8 cellular contexts compared by ENCODE assay signal in the genomic region with DNA sequence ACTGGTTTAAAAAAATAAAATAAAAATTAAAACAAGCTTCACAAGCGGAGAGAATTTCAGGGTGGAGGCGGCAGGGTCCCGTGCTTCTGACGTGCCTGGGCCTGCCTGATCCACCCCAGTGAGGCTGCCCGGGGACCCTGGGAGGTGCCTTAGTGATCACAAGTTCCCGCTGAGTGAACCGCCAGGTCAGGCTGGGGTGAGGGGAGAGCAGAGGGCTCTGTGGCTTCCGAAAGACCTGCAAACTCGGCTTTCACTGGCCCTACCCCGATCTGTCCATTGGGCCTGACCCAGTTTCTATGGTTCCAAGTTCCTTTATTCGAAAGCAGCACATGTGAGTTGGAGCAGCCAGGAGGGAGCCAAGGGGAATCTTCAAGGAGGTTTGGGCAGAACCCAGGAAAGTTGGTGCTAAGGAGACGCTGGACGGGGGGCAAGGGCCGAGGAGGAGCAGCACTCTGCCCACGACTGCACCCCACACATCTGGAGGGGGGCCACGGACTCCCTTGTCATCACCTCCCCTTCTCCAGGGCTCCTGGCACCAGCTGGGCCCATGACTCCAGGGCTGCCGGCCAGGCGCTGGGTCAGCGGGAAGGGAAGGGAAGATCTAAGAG. TPM values are rescaled to one million over a fixed set of nuclear protein-coding genes. Genes with fewer than 3 reads are reported as not detected.
DNase-seq lines count a peak whose midpoint lies in the region; ATAC-seq and TF ChIP-seq lines count a peak whose summit lies in the region.

No MANE protein-coding gene starts in this region.

- peaks cover 21% of the 10 kb centered on the region for H3K79me2 ChIP-seq in fibroblast of lung (ENCODE audit: control insufficient read depth, insufficient read depth, low read length)

- H3K4me1 Mint-ChIP-seq in natural killer cell treated with Interleukin-12 subunit alpha and Interleukin-12 subunit beta and Interleukin-15 and Interleukin-18, amount 100 ng/mL, for 72 hours (ENCODE audit: low read depth in 2 of 2) = peaks cover 16 to 26% of the 10 kb centered on the region in 2 donors

- peak overlapping the region; percentile 68 for H3K4me3 ChIP-seq in SK-N-MC
- H3K4me3 ChIP-seq in fibroblast of lung (replicated peaks in 1 of 4; ENCODE audit: control extremely low read depth in 1 of 4, insufficient read depth in 1 of 4, low read depth in 3 of 4, low read length in 4 of 4) = peak overlapping the region in 1 of 4 experiments; percentile 11
- H3K4me3 ChIP-seq in muscle layer of colon (ENCODE audit: low read depth in 1 of 2, low read length in 2 of 2) = peak overlapping the region in 1 of 2 donors; percentile 33
- H3K4me3 ChIP-seq in upper lobe of right lung = no peak overlapping the region

- peak overlapping the region; percentile 75 for H3K9ac ChIP-seq in SK-N-MC (ENCODE audit: insufficient read length)
- peak overlapping the region; percentile 67 for H3K9ac ChIP-seq in fibroblast of lung (ENCODE audit: insufficient read depth, low read length)
- H3K9ac ChIP-seq in muscle layer of colon (ENCODE audit: low read length) = peak overlapping the region; percentile 50

- intact Hi-C loops in upper lobe of right lung (cut with DNase I) = no loop called here

- no peaks in the 10 kb centered on the region for H4K20me1 ChIP-seq in fibroblast of lung (ENCODE audit: control insufficient read depth, extremely low read depth, insufficient read depth, low read length)

- H3K27ac ChIP-seq in SK-N-MC (peak overlapping the region; percentile 97), fibroblast of lung (ENCODE audit: insufficient read depth, low read length) (peak overlapping the region; percentile 100), muscle layer of colon (ENCODE audit: low read depth, low read length) (peak overlapping the region; percentile 80), upper lobe of right lung (peak overlapping the region; percentile 84)

- H3K27ac Mint-ChIP-seq in natural killer cell treated with Interleukin-12 subunit alpha and Interleukin-12 subunit beta and Interleukin-15 and Interleukin-18, amount 100 ng/mL, for 72 hours = peak overlapping the region in 1 of 2 donors; percentile 40

- H3K27me3 Mint-ChIP-seq in natural killer cell treated with Interleukin-12 subunit alpha and Interleukin-12 subunit beta and Interleukin-15 and Interleukin-18, amount 100 ng/mL, for 72 hours = peaks cover 6 to 16% of the 10 kb centered on the region in 2 donors

- H3K27me3 ChIP-seq in fibroblast of lung (ENCODE audit: control insufficient read depth, insufficient read depth, low read length) = no peaks in the 10 kb centered on the region
- no peaks in the 10 kb centered on the region for H3K27me3 ChIP-seq in muscle layer of colon (ENCODE audit: control insufficient read depth in 1 of 2, insufficient read depth in 2 of 2, low read length in 2 of 2)
- H3K27me3 ChIP-seq in upper lobe of right lung = no peaks in the 10 kb centered on the region

- no peak for TF ChIP-seq CTCF in fibroblast of lung (conservative IDR thresholded peaks at IDR 0.05 in 1 of 2, IDR thresholded peaks at IDR 0.05 in 1 of 2; ENCODE audit: low read depth in 1 of 2, low read length in 2 of 2)
- no peak for TF ChIP-seq CTCF in upper lobe of right lung (IDR thresholded peaks at IDR 0.05)

- H3K9me3 Mint-ChIP-seq in natural killer cell treated with Interleukin-12 subunit alpha and Interleukin-12 subunit beta and Interleukin-15 and Interleukin-18, amount 100 ng/mL, for 72 hours = no peaks in the 10 kb centered on the region

- H3K36me3 ChIP-seq in SK-N-MC (ENCODE audit: insufficient read depth, low read length) (peaks cover 18% of the 10 kb centered on the region; the same call in 1 of the 2 replicates), fibroblast of lung (ENCODE audit: control insufficient read depth, insufficient read depth, low read length) (peaks cover 24% of the 10 kb centered on the region), muscle layer of colon (ENCODE audit: insufficient read depth, low read length) (peaks cover 26% of the 10 kb centered on the region), upper lobe of right lung (peaks cover 28% of the 10 kb centered on the region)

- H3K9me3 ChIP-seq in SK-N-MC (ENCODE audit: low read depth, low read length) = no peaks in the 10 kb centered on the region
- no peaks in the 10 kb centered on the region for H3K9me3 ChIP-seq in fibroblast of lung (ENCODE audit: control insufficient read depth, insufficient read depth, low read depth, low read length)
- H3K9me3 ChIP-seq in muscle layer of colon (ENCODE audit: low read length) = no peaks in the 10 kb centered on the region
- no peaks in the 10 kb centered on the region for H3K9me3 ChIP-seq in upper lobe of right lung

- peak overlapping the region; percentile 55 for H3K4me2 ChIP-seq in fibroblast of lung (ENCODE audit: extremely low read depth, insufficient read depth, low read length)

- H3K36me3 Mint-ChIP-seq in natural killer cell treated with Interleukin-12 subunit alpha and Interleukin-12 subunit beta and Interleukin-15 and Interleukin-18, amount 100 ng/mL, for 72 hours = no peaks in the 10 kb centered on the region

- no peak for ATAC-seq in upper lobe of right lung
- ATAC-seq in natural killer cell treated with Interleukin-12 subunit alpha and Interleukin-12 subunit beta and Interleukin-15 and Interleukin-18, amount 100 ng/mL, for 72 hours = no peak

- peaks cover 64% of the 10 kb centered on the region for H3K4me1 ChIP-seq in fibroblast of lung (ENCODE audit: control insufficient read depth, extremely low read depth, insufficient read depth, low read length)
- peaks cover 76% of the 10 kb centered on the region for H3K4me1 ChIP-seq in muscle layer of colon (ENCODE audit: insufficient read depth, low read length)
- H3K4me1 ChIP-seq in upper lobe of right lung = peaks cover 60% of the 10 kb centered on the region

- no peak for DNase-seq in SK-N-MC (ENCODE audit: low read depth, low spot score)
- DNase-seq in fibroblast of lung (ENCODE audit: low read depth in 2 of 2) = peak in 1 of 2 donors; percentile 49
- peak; percentile 66 for DNase-seq in upper lobe of right lung
- no peak for DNase-seq in natural killer cell treated with Interleukin-12 subunit alpha and Interleukin-12 subunit beta and Interleukin-15 and Interleukin-18, amount 100 ng/mL, for 72 hours (ENCODE audit: low spot score)
- no peak for DNase-seq in activated effector memory CD4-positive, alpha-beta T cell treated with Interleukin-2 at 50 U/mL for 16 hours
- DNase-seq in NCI-H526 treated with DMSO at 0.1 percent for 48 hours (lab: John Stamatoyannopoulos, UW) = no peak
- DNase-seq in NCI-H526 (lab: John Stamatoyannopoulos, UW) = no peak

- no peak overlapping the region for H2AFZ ChIP-seq in fibroblast of lung (ENCODE audit: low read length)

- no peak overlapping the region for H3K4me3 Mint-ChIP-seq in natural killer cell treated with Interleukin-12 subunit alpha and Interleukin-12 subunit beta and Interleukin-15 and Interleukin-18, amount 100 ng/mL, for 72 hours

RNA-seq across cellular contexts. Expression of a gene that starts 12.9 kb away (rescaled TPM):
- total RNA-seq in fibroblast of lung = 346 and 375 TPM in 2 replicates
- 393 and 397 TPM in 2 replicates for polyA plus RNA-seq in fibroblast of lung
- 394 and 407 TPM in 2 replicates for polyA plus RNA-seq in fibroblast of lung (2012)
- polyA minus RNA-seq in fibroblast of lung (ENCODE audit: low replicate concordance) = 565 and 590 TPM in 2 replicates
- 149 TPM for total RNA-seq in upper lobe of right lung
- total RNA-seq in natural killer cell treated with Interleukin-12 subunit alpha and Interleukin-12 subunit beta and Interleukin-15 and Interleukin-18, amount 100 ng/mL, for 72 hours = 1 to 10 TPM; 3.7 to 8.0 TPM

RNA-seq across cellular contexts. Expression of a gene that starts 19.6 kb away (rescaled TPM):
- total RNA-seq in fibroblast of lung (40.8 and 50.5 TPM in 2 replicates), upper lobe of right lung (58.4 TPM)
- polyA plus RNA-seq in fibroblast of lung = 38.0 and 44.1 TPM in 2 replicates
- 145 and 212 TPM in 2 replicates for polyA plus RNA-seq in fibroblast of lung (2012)
- polyA minus RNA-seq in fibroblast of lung (ENCODE audit: low replicate concordance) = 2.2 and 32.5 TPM in 2 replicates
- 100 to 1,000 TPM; 116 to 134 TPM for total RNA-seq in natural killer cell treated with Interleukin-12 subunit alpha and Interleukin-12 subunit beta and Interleukin-15 and Interleukin-18, amount 100 ng/mL, for 72 hours

RNA-seq across cellular contexts. Expression of a gene that starts 22.2 kb away (rescaled TPM):
- 71.9 and 95.5 TPM in 2 replicates for total RNA-seq in fibroblast of lung
- 100 and 130 TPM in 2 replicates for polyA plus RNA-seq in fibroblast of lung
- 143 and 172 TPM in 2 replicates for polyA plus RNA-seq in fibroblast of lung (2012)
- 703 and 794 TPM in 2 replicates for polyA minus RNA-seq in fibroblast of lung (ENCODE audit: low replicate concordance)
- 142 TPM for total RNA-seq in upper lobe of right lung
- total RNA-seq in natural killer cell treated with Interleukin-12 subunit alpha and Interleukin-12 subunit beta and Interleukin-15 and Interleukin-18, amount 100 ng/mL, for 72 hours = 10 to 100 TPM; 53.4 to 60.4 TPM

RNA-seq across cellular contexts. Expression of a gene that starts 33.7 kb away (rescaled TPM):
- total RNA-seq in fibroblast of lung (0.17 and 0.26 TPM in 2 replicates), upper lobe of right lung (0.41 TPM)
- 0.02 and 0.06 TPM in 2 replicates for polyA plus RNA-seq in fibroblast of lung
- 0.10 and 0.15 TPM in 2 replicates for polyA plus RNA-seq in fibroblast of lung (2012)
- not detected in 2 replicates for polyA minus RNA-seq in fibroblast of lung (ENCODE audit: low replicate concordance)
- total RNA-seq in natural killer cell treated with Interleukin-12 subunit alpha and Interleukin-12 subunit beta and Interleukin-15 and Interleukin-18, amount 100 ng/mL, for 72 hours = under 1 TPM in 1 of 2 donors, not detected in 1; 0.43 TPM

RNA-seq across cellular contexts. Expression of a gene that starts 34.1 kb away (rescaled TPM):
- total RNA-seq in fibroblast of lung (5.1 and 6.3 TPM in 2 replicates), upper lobe of right lung (84.4 TPM)
- 7.1 and 9.5 TPM in 2 replicates for polyA plus RNA-seq in fibroblast of lung
- polyA plus RNA-seq in fibroblast of lung (2012) = 3.0 and 4.1 TPM in 2 replicates
- polyA minus RNA-seq in fibroblast of lung (ENCODE audit: low replicate concordance) = 13.6 and 26.7 TPM in 2 replicates
- total RNA-seq in natural killer cell treated with Interleukin-12 subunit alpha and Interleukin-12 subunit beta and Interleukin-15 and Interleukin-18, amount 100 ng/mL, for 72 hours = under 1 TPM; 0.36 to 0.59 TPM

Comparison
In these comparisons a context has a peak if more than half of its experiments do, and no peak if none do; other contexts are left out.
1. RNA of a gene that starts 12.9 kb away (total RNA-seq): 346 to 375 TPM in fibroblast of lung and 149 TPM in upper lobe of right lung (single experiment); 3.7 to 8.0 TPM in natural killer cell treated with Interleukin-12 subunit alpha and Interleukin-12 subunit beta and Interleukin-15 and Interleukin-18, amount 100 ng/mL, for 72 hours; every median in the first group is over 10 times any median in the second.
2. Peak in every context shown above with its lines, with median percentiles within 50 percentile points of each other: H3K27ac ChIP-seq and H3K9ac ChIP-seq.